Comparison of ENCODE assay signal across 13 cellular contexts in genomic region chr13:114071441-114071840, GRCh38.
DNase-seq lines count a peak whose midpoint lies in the region; TF ChIP-seq lines count a peak whose summit lies in the region.
"Had no signal": no experiment of that assay in that cellular context is flagged by ENCODE, and none has a peak within 500 bp of the region (broad histone marks: within the 10 kb centered on the region; RNA-seq: fewer than 3 reads in every experiment).

No MANE protein-coding gene starts in this region.

- TF ChIP-seq CTCF in ascending aorta (IDR thresholded peaks at IDR 0.05) (no peak), suprapubic skin (IDR thresholded peaks at IDR 0.05) (no peak)

- no peak overlapping the region for H3K4me3 ChIP-seq in ascending aorta
- no peak overlapping the region for H3K4me3 ChIP-seq in suprapubic skin
- H3K4me3 ChIP-seq: SJSA1 had no signal

- H3K27ac ChIP-seq in ascending aorta (peak overlapping the region; percentile 17 to 34), suprapubic skin (no peak overlapping the region)
- H3K27ac ChIP-seq: SJSA1 had no signal

- peaks cover 43% of the 10 kb centered on the region for H3K36me3 Mint-ChIP-seq in activated T-cell treated with anti-CD3 and anti-CD28 coated beads, Interleukin-2, amount 50 U/mL, for 24 hours (ENCODE audit: low read depth)

- no peaks in the 10 kb centered on the region for H3K9me3 ChIP-seq in ascending aorta
- no peaks in the 10 kb centered on the region for H3K9me3 ChIP-seq in suprapubic skin
- H3K9me3 ChIP-seq: SJSA1 had no signal

- H3K27ac Mint-ChIP-seq in activated T-cell treated with anti-CD3 and anti-CD28 coated beads, Interleukin-2, amount 50 U/mL, for 24 hours = peak overlapping the region; percentile 86
- H3K27ac Mint-ChIP-seq: WTC11 had no signal

- 94% methylated on average over 9 of the region's 9 CpGs for WGBS in suprapubic skin

- peaks cover 2% of the 10 kb centered on the region for H3K9me3 Mint-ChIP-seq in activated T-cell treated with anti-CD3 and anti-CD28 coated beads, Interleukin-2, amount 50 U/mL, for 24 hours

- H3K27me3 ChIP-seq in ascending aorta = no peaks in the 10 kb centered on the region
- no peaks in the 10 kb centered on the region for H3K27me3 ChIP-seq in suprapubic skin
- H3K27me3 ChIP-seq: SJSA1 had no signal

- no peaks in the 10 kb centered on the region for H3K27me3 Mint-ChIP-seq in activated T-cell treated with anti-CD3 and anti-CD28 coated beads, Interleukin-2, amount 50 U/mL, for 24 hours
- H3K27me3 Mint-ChIP-seq: activated naive CD8-positive, alpha-beta T cell treated with anti-CD3 and anti-CD28 coated beads, Interleukin-2, amount 10 ng/mL, durations not matched to agents 7 days and 5 days had no signal

- H3K36me3 ChIP-seq in ascending aorta (peaks cover 7 to 9% of the 10 kb centered on the region in 2 donors), suprapubic skin (no peaks in the 10 kb centered on the region)

- TF ChIP-seq EP300 in suprapubic skin (IDR thresholded peaks at IDR 0.05) = no peak

- H3K4me1 ChIP-seq in ascending aorta = peaks cover 7 to 26% of the 10 kb centered on the region in 2 donors
- H3K4me1 ChIP-seq in suprapubic skin = peaks cover 29% of the 10 kb centered on the region

- no peak for DNase-seq in activated T-cell treated with anti-CD3 and anti-CD28 coated beads, Interleukin-2, amount 50 U/mL, for 24 hours
- DNase-seq in activated T-cell treated with anti-CD3 and anti-CD28 coated beads for 4 hours = no peak
- no peak for DNase-seq in ascending aorta (ENCODE audit: low spot score in 2 of 2)
- DNase-seq in mesenteric fat pad (ENCODE audit: low spot score) = peak; percentile 64
- DNase-seq in suprapubic skin (ENCODE audit: low spot score in 2 of 2) = peak; percentile 39 to 48
- no peak for DNase-seq in inferior parietal cortex (ENCODE audit: extremely low spot score)
- no peak for DNase-seq in NCI-H2107 (lab: John Stamatoyannopoulos, UW)
- no peak for DNase-seq in COR-L47 (lab: John Stamatoyannopoulos, UW)
- DNase-seq: EL, KG1 had no signal

- H3K4me3 Mint-ChIP-seq in activated T-cell treated with anti-CD3 and anti-CD28 coated beads, Interleukin-2, amount 50 U/mL, for 24 hours = no peak overlapping the region
- H3K4me3 Mint-ChIP-seq: activated naive CD8-positive, alpha-beta T cell treated with anti-CD3 and anti-CD28 coated beads, Interleukin-2, amount 10 ng/mL, durations not matched to agents 7 days and 5 days; WTC11 had no signal

- intact Hi-C loops in ascending aorta (cut with DNase I) = no loop called here

- H3K4me1 Mint-ChIP-seq in activated T-cell treated with anti-CD3 and anti-CD28 coated beads, Interleukin-2, amount 50 U/mL, for 24 hours (ENCODE audit: low read depth) = peaks cover 36% of the 10 kb centered on the region

- no peak for TF ChIP-seq POLR2A in suprapubic skin (IDR thresholded peaks at IDR 0.05)

Comparison
In these comparisons a context has a peak if more than half of its experiments do, and no peak if none do; other contexts are left out.
1. DNase-seq: peak in mesenteric fat pad (single experiment) and suprapubic skin (2 of 2); none in activated T-cell treated with anti-CD3 and anti-CD28 coated beads, Interleukin-2, amount 50 U/mL, for 24 hours (single experiment), activated T-cell treated with anti-CD3 and anti-CD28 coated beads for 4 hours (single experiment), ascending aorta (0 of 2), inferior parietal cortex (single experiment), NCI-H2107 (single experiment) and COR-L47 (single experiment).